ENCODE assay signal across 1 cellular context in genomic region chr19:47599671-47600245, GRCh38.
A peak's percentile ranks its signal among the peaks of the same experiment; 100 is the strongest.
TF ChIP-seq lines count a peak whose summit lies in the region.
"Not testable (repeated sequence)": the region's sequence is repeated elsewhere in the genome, so short reads cannot be mapped to it uniquely, and the experiment has no call there.

No MANE protein-coding gene starts in this region.

TF ChIP-seq in K562, 482 proteins besides CTCF, POLR2A, EP300 and RAD21:
- peak; percentile 41 for TF ChIP-seq PRDM10 (IDR thresholded peaks at IDR 0.05; ENCODE audit: partially characterized antibody)
- peak; percentile 96 for TF ChIP-seq ARHGAP35 (IDR thresholded peaks at IDR 0.05; ENCODE audit: partially characterized antibody)
- TF ChIP-seq TRIM25 (IDR thresholded peaks at IDR 0.05; ENCODE audit: borderline replicate concordance): 0 out of 2 replicates have a peak, but pooled peaks have one; percentile 63
- TF ChIP-seq ZBTB40 (IDR thresholded peaks at IDR 0.05): peak; percentile 75
- not testable (repeated sequence) for TF ChIP-seq ZBTB40 (CRISPR knock-in tag; IDR thresholded peaks at IDR 0.05)
- TF ChIP-seq DMBX1 (CRISPR knock-in tag; IDR thresholded peaks at IDR 0.05; ENCODE audit: borderline replicate concordance): 0 out of 2 replicates have a peak, but pooled peaks have one; percentile 22
- peak; percentile 62; the same call in 1 of the 2 replicates for TF ChIP-seq NBN (IDR thresholded peaks at IDR 0.05; ENCODE audit: low read depth)
- 0 out of 2 replicates have a peak, but pooled peaks have one; percentile 18 for TF ChIP-seq HDAC2 (IDR thresholded peaks at IDR 0.05)
- peak; percentile 52; the same call in 1 of the 2 replicates for TF ChIP-seq ZNF384 (IDR thresholded peaks at IDR 0.05; ENCODE audit: low read depth, low read length)
- TF ChIP-seq ZNF143 (CRISPR knock-in tag; IDR thresholded peaks at IDR 0.05): 0 out of 2 replicates have a peak, but pooled peaks have one; percentile 27
- 0 out of 2 replicates have a peak, but pooled peaks have one; percentile 19 for TF ChIP-seq DIDO1 (tag; IDR thresholded peaks at IDR 0.05; ENCODE audit: low read depth)
- TF ChIP-seq SMARCA4 (IDR thresholded peaks at IDR 0.05): 0 out of 2 replicates have a peak, but pooled peaks have one; percentile 17
- 0 out of 2 replicates have a peak, but pooled peaks have one; percentile 43 for TF ChIP-seq MTA1 (IDR thresholded peaks at IDR 0.05; ENCODE audit: borderline replicate concordance)
- 0 out of 2 replicates have a peak, but pooled peaks have one; percentile 27 for TF ChIP-seq ADNP (tag; IDR thresholded peaks at IDR 0.05)
- TF ChIP-seq ZNF512 (tag; IDR thresholded peaks at IDR 0.05): 0 out of 2 replicates have a peak, but pooled peaks have one; percentile 64
- TF ChIP-seq SNIP1 (IDR thresholded peaks at IDR 0.05; ENCODE audit: low read depth): 0 out of 2 replicates have a peak, but pooled peaks have one; percentile 5
- TF ChIP-seq SMARCE1 (IDR thresholded peaks at IDR 0.05): 0 out of 2 replicates have a peak, but pooled peaks have one; percentile 36
- TF ChIP-seq GTF2E2 (tag; IDR thresholded peaks at IDR 0.05): 0 out of 2 replicates have a peak, but pooled peaks have one; percentile 20
- TF ChIP-seq BCOR (IDR thresholded peaks at IDR 0.05): peak; percentile 57; the same call in 1 of the 2 replicates
- TF ChIP-seq AFF1 (IDR thresholded peaks at IDR 0.05; ENCODE audit: low read depth in 1 of 2, partially characterized antibody in 2 of 2): peak in 1 of 2 experiments; percentile 55
- peak; percentile 73 for TF ChIP-seq GATA2 (CRISPR knock-in tag; IDR thresholded peaks at IDR 0.05)
- 0 out of 2 replicates have a peak, but pooled peaks have one; percentile 81 for TF ChIP-seq SMARCA5 (IDR thresholded peaks at IDR 0.05)
- peak; percentile 23 for TF ChIP-seq EP400 (IDR thresholded peaks at IDR 0.05)
